In the genomic region with DNA sequence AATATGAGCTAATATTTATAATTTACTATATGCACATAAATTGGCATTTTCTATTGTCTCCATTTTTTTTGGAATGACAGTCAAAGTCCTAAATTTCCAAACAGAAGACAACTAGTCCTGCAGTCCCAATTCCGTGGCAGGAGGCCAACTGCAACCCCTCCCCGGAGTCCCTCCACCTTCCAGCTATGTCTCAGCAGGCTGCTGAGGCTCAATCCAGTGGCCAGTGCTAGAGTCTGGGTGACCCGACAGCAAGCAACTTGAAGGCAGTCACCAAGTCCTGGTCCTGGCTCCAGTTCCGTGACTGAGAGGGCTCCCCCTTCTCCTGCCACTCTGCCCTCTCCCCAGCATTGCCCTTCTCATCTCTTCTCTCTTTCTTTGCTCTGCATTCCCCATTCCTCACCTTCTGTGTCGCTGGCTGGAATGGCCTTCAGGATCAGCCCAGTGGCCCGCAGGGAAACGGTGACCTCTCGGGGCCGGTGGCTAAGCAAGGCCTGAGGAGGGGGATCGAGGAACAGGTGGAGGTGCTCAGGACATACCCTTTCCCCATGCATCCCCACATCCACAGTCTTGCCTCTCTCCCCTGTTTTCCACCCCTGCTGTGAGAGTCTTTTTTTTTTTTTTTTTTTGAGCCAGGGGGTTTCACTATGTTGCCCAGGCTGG, we compare ENCODE assay signal across 21 cellular contexts. TPM values are rescaled to one million over a fixed set of nuclear protein-coding genes. Genes with fewer than 3 reads are reported as not detected.
DNase-seq lines count a peak whose midpoint lies in the region; ATAC-seq and TF ChIP-seq lines count a peak whose summit lies in the region.
"Had no signal": no experiment of that assay in that cellular context is flagged by ENCODE, and none has a peak within 500 bp of the region (broad histone marks: within the 10 kb centered on the region; RNA-seq: fewer than 3 reads in every experiment).

No MANE protein-coding gene starts in this region.

- no peaks in the 10 kb centered on the region for H3K9me3 Mint-ChIP-seq in activated T-helper 17 cell treated with anti-CD3 and anti-CD28 coated beads, Interleukin-2, amount 50 U/mL, for 72 hours

- no peaks in the 10 kb centered on the region for H3K4me1 Mint-ChIP-seq in activated T-helper 17 cell treated with anti-CD3 and anti-CD28 coated beads, Interleukin-2, amount 50 U/mL, for 72 hours
- H3K4me1 Mint-ChIP-seq: CD8-positive, alpha-beta memory T cell had no signal

- H3K4me1 ChIP-seq in testis = no peaks in the 10 kb centered on the region
- H3K4me1 ChIP-seq: Peyer's patch had no signal

- H3K27me3 ChIP-seq in testis = no peaks in the 10 kb centered on the region
- peaks cover 16% of the 10 kb centered on the region for H3K27me3 ChIP-seq in MG63
- H3K27me3 ChIP-seq: Peyer's patch had no signal

- peak; percentile 35 for DNase-seq in left lobe of liver (ENCODE audit: low spot score)
- DNase-seq in posterior vena cava (ENCODE audit: low spot score) = peak; percentile 70
- DNase-seq in testis = no peak
- no peak for DNase-seq in MG63
- DNase-seq: Calu3; CD8-positive, alpha-beta memory T cell; DMS153; GOT3; HCEC 1CT; IMR-90; NCI-H1105; NCI-H2029 treated with DMSO at 0.1 percent for 48 hours; NCI-H345; NCI-H524 had no signal

- no peak overlapping the region for H3K4me3 ChIP-seq in testis
- no peak overlapping the region for H3K4me3 ChIP-seq in MG63
- H3K4me3 ChIP-seq: Peyer's patch had no signal

- TF ChIP-seq POLR2A in GM19193 (IDR thresholded peaks at IDR 0.05; ENCODE audit: extremely low read depth, insufficient read depth, insufficient read length) = peak; percentile 21
- no peak for TF ChIP-seq POLR2A in testis (IDR thresholded peaks at IDR 0.05)

- H3K9me3 ChIP-seq in testis = no peaks in the 10 kb centered on the region
- H3K9me3 ChIP-seq in MG63 = peaks cover 7% of the 10 kb centered on the region; the same call in 1 of the 2 replicates
- H3K9me3 ChIP-seq: Peyer's patch had no signal

- H3K27me3 Mint-ChIP-seq in activated T-helper 17 cell treated with anti-CD3 and anti-CD28 coated beads, Interleukin-2, amount 50 U/mL, for 72 hours = no peaks in the 10 kb centered on the region

- no peak overlapping the region for H3K27ac ChIP-seq in testis
- H3K27ac ChIP-seq: C4-2B, KMS-11, Peyer's patch had no signal

- 87 to 91% methylated on average over 10 of the region's 10 CpGs for WGBS in testis, 2 donors

- intact Hi-C loops in posterior vena cava (cut with DNase I) (no loop called here), testis (cut with DNase I; ENCODE audit: low total_unique reads) (no loop called here)

- no peak for ATAC-seq in activated T-helper 17 cell treated with anti-CD3 and anti-CD28 coated beads, Interleukin-2, amount 50 U/mL, for 72 hours (replicated peaks)
- no peak for ATAC-seq in left lobe of liver
- ATAC-seq in GM21723 (IDR thresholded peaks at IDR 0.05; ENCODE audit: unreplicated experiment) = no peak

- TF ChIP-seq CTCF in testis (IDR thresholded peaks at IDR 0.05) = no peak

- H3K36me3 ChIP-seq in testis (ENCODE audit: low read depth, missing control alignments) (no peaks in the 10 kb centered on the region), MG63 (no peaks in the 10 kb centered on the region)
- H3K36me3 ChIP-seq: Peyer's patch had no signal

- no peaks in the 10 kb centered on the region for H3K36me3 Mint-ChIP-seq in activated T-helper 17 cell treated with anti-CD3 and anti-CD28 coated beads, Interleukin-2, amount 50 U/mL, for 72 hours (ENCODE audit: low read depth)

- peak overlapping the region; percentile 33 for H3K27ac Mint-ChIP-seq in activated T-helper 17 cell treated with anti-CD3 and anti-CD28 coated beads, Interleukin-2, amount 50 U/mL, for 72 hours
- H3K27ac Mint-ChIP-seq: CD8-positive, alpha-beta memory T cell had no signal

- H3K4me3 Mint-ChIP-seq in activated T-helper 17 cell treated with anti-CD3 and anti-CD28 coated beads, Interleukin-2, amount 50 U/mL, for 72 hours = no peak overlapping the region
- H3K4me3 Mint-ChIP-seq: CD8-positive, alpha-beta memory T cell had no signal

RNA-seq across cellular contexts. Expression of a gene that starts 22.4 kb away (rescaled TPM):
- total RNA-seq in activated T-helper 17 cell treated with anti-CD3 and anti-CD28 coated beads, Interleukin-2, amount 50 U/mL, for 72 hours = under 1 TPM; 0.87 to 0.91 TPM
- total RNA-seq in left lobe of liver (not detected), posterior vena cava (under 1 TPM in 1 of 2 donors, not detected in 1; 0.19 TPM), testis (10 to 100 TPM; 14.2 to 16.1 TPM)
- polyA plus RNA-seq in testis (ENCODE audit: insufficient read depth, low read depth, low replicate concordance) = 56.5 TPM
- total RNA-seq in MG63 (2014; rRNA removed; shearing (Covaris generic); ENCODE audit: low replicate concordance) = not detected in 2 replicates
- total RNA-seq: CD8-positive, alpha-beta memory T cell; IMR-90; OCI-LY7 had no signal
- polyA plus RNA-seq: CD8-positive, alpha-beta memory T cell; IMR-90 had no signal

RNA-seq across cellular contexts. Expression of a gene that starts 45.9 kb away (rescaled TPM):
- 1 to 10 TPM; 4.6 to 7.6 TPM for total RNA-seq in activated T-helper 17 cell treated with anti-CD3 and anti-CD28 coated beads, Interleukin-2, amount 50 U/mL, for 72 hours
- 0.18 TPM for total RNA-seq in left lobe of liver
- 1 to 10 TPM; 1.1 to 2.1 TPM for total RNA-seq in posterior vena cava
- total RNA-seq in testis = 1 to 10 TPM; 1.3 to 2.5 TPM
- 2.6 TPM for polyA plus RNA-seq in testis (ENCODE audit: insufficient read depth, low read depth, low replicate concordance)
- total RNA-seq in MG63 (2014; rRNA removed; shearing (Covaris generic); ENCODE audit: low replicate concordance) = not detected in 2 replicates
- total RNA-seq: Calu3, IMR-90, OCI-LY7 had no signal
- polyA plus RNA-seq: IMR-90 had no signal

Comparison
In these comparisons a context has a peak if more than half of its experiments do, and no peak if none do; other contexts are left out.
1. DNase-seq: peak in left lobe of liver (single experiment) and posterior vena cava (single experiment); none in testis (single experiment) and MG63 (single experiment).
2. RNA of a gene that starts 22.4 kb away (total RNA-seq): 14.2 to 16.1 TPM in testis; 0.87 to 0.91 TPM in activated T-helper 17 cell treated with anti-CD3 and anti-CD28 coated beads, Interleukin-2, amount 50 U/mL, for 72 hours, 0.19 TPM in posterior vena cava, not detected in left lobe of liver (single experiment) and not detected in MG63; every median in the first group is over 4 times any median in the second.